ENCODE assay signal across 8 cellular contexts in genomic region chr1:40316595-40317393, GRCh38. TPM values are rescaled to one million over a fixed set of nuclear protein-coding genes. Genes with fewer than 3 reads are reported as not detected.
A peak's percentile ranks its signal among the peaks of the same experiment; 100 is the strongest.
DNase-seq lines count a peak whose midpoint lies in the region; ATAC-seq and TF ChIP-seq lines count a peak whose summit lies in the region.

COL9A2 (minus strand) TSS chr1:40317286; CDS start chr1:40317197, 89 bp downstream.

- H3K9me3 Mint-ChIP-seq in osteocyte (ENCODE audit: unreplicated experiment) (no peaks in the 10 kb centered on the region), type B pancreatic cell (no peaks in the 10 kb centered on the region)

- H3K4me1 ChIP-seq in Panc1 (ENCODE audit: control insufficient read depth, insufficient read depth, low read length), result no peaks in the 10 kb centered on the region; the same call in none of the 2 replicates

- peak within 1 kb of the TSS; percentile 42 to 57 for H3K4me3 ChIP-seq in Panc1 (ENCODE audit: low read depth in 2 of 2, low read length in 2 of 2)

- CTCF ChIA-PET in Panc1 (lab: Charles Lee), result interaction anchor here (0.6 to 2.1 kb wide), 6 partner anchors 11 to 234 kb away, joined by 3 to 8 read pairs (median 4); no protein-coding TSS in a partner anchor

- ATAC-seq in Panc1 (peak; percentile 68), HG02938 (IDR thresholded peaks at IDR 0.05; ENCODE audit: unreplicated experiment) (no peak), GM18870 (IDR thresholded peaks at IDR 0.05; ENCODE audit: unreplicated experiment) (no peak)

- H3K27me3 ChIP-seq in Panc1 (ENCODE audit: control insufficient read depth, insufficient read depth, low read length), result no peaks in the 10 kb centered on the region; the same call in 1 of the 2 replicates

- H3K27ac ChIP-seq in Panc1 (ENCODE audit: low read length), result no peak within 1 kb of the TSS

- H3K27me3 Mint-ChIP-seq in osteocyte (ENCODE audit: unreplicated experiment) (peaks cover 20% of the 10 kb centered on the region), type B pancreatic cell (peaks cover 46% of the 10 kb centered on the region)

- POLR2A ChIA-PET in Panc1 (lab: Charles Lee), result no interaction called here

- H3K27ac Mint-ChIP-seq in osteocyte (ENCODE audit: unreplicated experiment) (no peak within 1 kb of the TSS), type B pancreatic cell (peak within 1 kb of the TSS; percentile 84)

- H3K36me3 ChIP-seq in Panc1 (ENCODE audit: control insufficient read depth, insufficient read depth, low read length), result no peaks in the 10 kb centered on the region

- H3K4me3 Mint-ChIP-seq in osteocyte (ENCODE audit: unreplicated experiment), result peak within 1 kb of the TSS; percentile 60
- peak within 1 kb of the TSS; percentile 86 for H3K4me3 Mint-ChIP-seq in type B pancreatic cell

- H3K36me3 Mint-ChIP-seq in osteocyte (ENCODE audit: unreplicated experiment) (no peaks in the 10 kb centered on the region), type B pancreatic cell (no peaks in the 10 kb centered on the region)

- no TSS peak for BruUV-seq in Panc1 (replicated peaks; lab: Mats Ljungman, UMichigan)

- DNase-seq in GM20000 (ENCODE audit: low spot score) (peak; percentile 82), Panc1 (ENCODE audit: low read depth, low spot score) (no peak), activated gamma-delta T cell treated with Interleukin-2 at 50 U/mL for 16 hours (peak; percentile 62), head of caudate nucleus (peak; percentile 62 to 94 (median 86)), osteocyte (ENCODE audit: extremely low spot score, unreplicated experiment) (no peak), type B pancreatic cell (ENCODE audit: extremely low spot score, unreplicated experiment) (no peak)

- intact Hi-C loops in Panc1 (cut with micrococcal nuclease; ENCODE audit: unreplicated experiment), result no loop called here
- intact Hi-C loops in head of caudate nucleus (cut with DNase I), result loop anchor here (5.0 to 10.0 kb wide), 2 partner anchors 78 to 154 kb away; partner anchors contain the start of gene RLF

- H3K4me1 Mint-ChIP-seq in osteocyte (ENCODE audit: unreplicated experiment) (peaks cover 32% of the 10 kb centered on the region), type B pancreatic cell (ENCODE audit: unreplicated experiment) (peaks cover 17% of the 10 kb centered on the region)

- TF ChIP-seq CTCF in GM20000 (IDR thresholded peaks at IDR 0.05; ENCODE audit: extremely low read depth, missing control alignments) (no peak), Panc1 (IDR thresholded peaks at IDR 0.05) (no peak), osteocyte (IDR thresholded peaks at IDR 0.05) (no peak), type B pancreatic cell (conservative IDR thresholded peaks at IDR 0.05) (no peak)

- in situ Hi-C loops in Panc1 (cut with HindIII; ENCODE audit: low pct_unique_long_range_greater_than_20kb, low sequenced_read_pairs), result no loop called here

- no peaks in the 10 kb centered on the region for H3K9me3 ChIP-seq in Panc1 (ENCODE audit: control insufficient read depth, insufficient read depth, low read depth, low read length)

RNA-seq across cellular contexts. Expression of gene COL9A2, which starts in this region (rescaled TPM):
- 2.9 TPM for total RNA-seq in Panc1 (2021; ENCODE audit: unreplicated experiment)
- 1.7 TPM for polyA plus RNA-seq in Panc1 (2012; ENCODE audit: insufficient read length)
- total RNA-seq in osteocyte, result 2.1 and 2.7 TPM in 2 replicates
- 7.7 and 19.8 TPM in 2 replicates for total RNA-seq in type B pancreatic cell (ENCODE audit: low replicate concordance)

Comparison
In these comparisons a context has a peak if more than half of its experiments do, and no peak if none do; other contexts are left out.
1. DNase-seq: peak in GM20000 (single experiment), activated gamma-delta T cell treated with Interleukin-2 at 50 U/mL for 16 hours (single experiment) and head of caudate nucleus (42 of 42); none in Panc1 (single experiment), osteocyte (single experiment) and type B pancreatic cell (single experiment).